8 cellular contexts compared by ENCODE assay signal in the genomic region with DNA sequence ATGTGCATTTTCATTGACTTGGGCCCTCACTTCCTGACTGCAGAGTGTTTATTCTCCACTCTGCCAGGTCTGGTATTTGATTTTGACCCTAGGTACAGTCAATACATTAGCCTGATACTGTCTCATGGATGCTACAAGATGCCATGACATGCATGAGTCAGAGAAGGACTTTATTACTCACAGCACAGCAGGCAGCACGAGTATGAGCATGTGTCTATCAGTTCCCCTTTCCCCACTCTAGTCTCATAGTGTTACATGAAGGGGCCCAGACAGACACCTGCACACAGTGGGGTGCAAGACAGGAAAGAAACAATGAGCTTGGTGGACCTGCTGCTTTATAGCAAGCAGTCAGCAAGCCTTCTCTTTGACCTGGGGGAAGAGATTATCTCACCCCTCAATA. TPM values are rescaled to one million over a fixed set of nuclear protein-coding genes. Genes with fewer than 3 reads are reported as not detected.
DNase-seq lines count a peak whose midpoint lies in the region; ATAC-seq lines count a peak whose summit lies in the region.

No MANE protein-coding gene starts in this region.

- peak overlapping the region; percentile 41 for H3K4me3 Mint-ChIP-seq in activated T-helper 1 cell treated with anti-CD3 and anti-CD28 coated beads, Interleukin-12 subunit alpha, Interleukin-12 subunit beta, Interleukin-2, Interleukin-4 antibody, amounts not matched to agents 30 ng/mL and 10 ng/mL and 1 ng/mL, durations not matched to agents 14 hours and 24 hours and 36 hours

- H3K27ac Mint-ChIP-seq in activated T-helper 1 cell treated with anti-CD3 and anti-CD28 coated beads, Interleukin-12 subunit alpha, Interleukin-12 subunit beta, Interleukin-2, Interleukin-4 antibody, amounts not matched to agents 30 ng/mL and 10 ng/mL and 1 ng/mL, durations not matched to agents 14 hours and 24 hours and 36 hours = peak overlapping the region; percentile 87

- H3K9me3 Mint-ChIP-seq in activated T-helper 1 cell treated with anti-CD3 and anti-CD28 coated beads, Interleukin-12 subunit alpha, Interleukin-12 subunit beta, Interleukin-2, Interleukin-4 antibody, amounts not matched to agents 30 ng/mL and 10 ng/mL and 1 ng/mL, durations not matched to agents 14 hours and 24 hours and 36 hours = peaks cover 7% of the 10 kb centered on the region

- DNase-seq in AG08396 (ENCODE audit: low spot score) (peak; percentile 27), UCSD-AML1 (lab: John Stamatoyannopoulos, UW; ENCODE audit: unreplicated experiment) (no peak), NCI-H2196 (lab: John Stamatoyannopoulos, UW; ENCODE audit: unreplicated experiment) (no peak), COLO829 (ENCODE audit: low spot score) (no peak), GM19240 (ENCODE audit: insufficient read length, low spot score) (no peak)
- DNase-seq in activated T-helper 1 cell treated with anti-CD3 and anti-CD28 coated beads, Interleukin-12 subunit alpha, Interleukin-12 subunit beta, Interleukin-2, Interleukin-4 antibody, amounts not matched to agents 30 ng/mL and 10 ng/mL and 1 ng/mL, durations not matched to agents 14 hours and 24 hours and 36 hours (ENCODE audit: low spot score) = peak; percentile 20

- H3K36me3 Mint-ChIP-seq in activated T-helper 1 cell treated with anti-CD3 and anti-CD28 coated beads, Interleukin-12 subunit alpha, Interleukin-12 subunit beta, Interleukin-2, Interleukin-4 antibody, amounts not matched to agents 30 ng/mL and 10 ng/mL and 1 ng/mL, durations not matched to agents 14 hours and 24 hours and 36 hours (ENCODE audit: low read depth) = peaks cover 22% of the 10 kb centered on the region

- ATAC-seq in GM19397 (IDR thresholded peaks at IDR 0.05; ENCODE audit: unreplicated experiment) (peak; percentile 84), HG03196 (IDR thresholded peaks at IDR 0.05; ENCODE audit: unreplicated experiment) (peak; percentile 88)

- H3K4me1 Mint-ChIP-seq in activated T-helper 1 cell treated with anti-CD3 and anti-CD28 coated beads, Interleukin-12 subunit alpha, Interleukin-12 subunit beta, Interleukin-2, Interleukin-4 antibody, amounts not matched to agents 30 ng/mL and 10 ng/mL and 1 ng/mL, durations not matched to agents 14 hours and 24 hours and 36 hours (ENCODE audit: low read depth) = peaks cover 75% of the 10 kb centered on the region

- intact Hi-C loops in activated T-helper 1 cell treated with anti-CD3 and anti-CD28 coated beads, Interleukin-12 subunit alpha, Interleukin-12 subunit beta, Interleukin-2, Interleukin-4 antibody, amounts not matched to agents 30 ng/mL and 10 ng/mL and 1 ng/mL, durations not matched to agents 14 hours and 24 hours and 36 hours (cut with micrococcal nuclease) = loop anchor here (1.0 kb wide), 7 partner anchors 18 to 260 kb away; no protein-coding TSS in a partner anchor

- peaks cover 5% of the 10 kb centered on the region for H3K27me3 Mint-ChIP-seq in activated T-helper 1 cell treated with anti-CD3 and anti-CD28 coated beads, Interleukin-12 subunit alpha, Interleukin-12 subunit beta, Interleukin-2, Interleukin-4 antibody, amounts not matched to agents 30 ng/mL and 10 ng/mL and 1 ng/mL, durations not matched to agents 14 hours and 24 hours and 36 hours (ENCODE audit: insufficient read depth)

RNA-seq across cellular contexts. Expression of gene ITGA2, which starts 19.6 kb away (rescaled TPM):
- 3.1 and 3.2 TPM in 2 replicates for total RNA-seq in activated T-helper 1 cell treated with anti-CD3 and anti-CD28 coated beads, Interleukin-12 subunit alpha, Interleukin-12 subunit beta, Interleukin-2, Interleukin-4 antibody, amounts not matched to agents 30 ng/mL and 10 ng/mL and 1 ng/mL, durations not matched to agents 14 hours and 24 hours and 36 hours

Comparison
In these comparisons a context has a peak if more than half of its experiments do, and no peak if none do; other contexts are left out.
1. DNase-seq: peak in AG08396 (single experiment) and activated T-helper 1 cell treated with anti-CD3 and anti-CD28 coated beads, Interleukin-12 subunit alpha, Interleukin-12 subunit beta, Interleukin-2, Interleukin-4 antibody, amounts not matched to agents 30 ng/mL and 10 ng/mL and 1 ng/mL, durations not matched to agents 14 hours and 24 hours and 36 hours (single experiment); none in UCSD-AML1 (single experiment), NCI-H2196 (single experiment), COLO829 (single experiment) and GM19240 (single experiment).